Comparison of ENCODE assay signal across 9 cellular contexts in genomic region chr11:5245155-5245554, GRCh38. TPM values are rescaled to one million over a fixed set of nuclear protein-coding genes. Genes with fewer than 3 reads are reported as not detected.
"Had no signal": no experiment of that assay in that cellular context is flagged by ENCODE, and none has a peak within 500 bp of the region (broad histone marks: within the 10 kb centered on the region; RNA-seq: fewer than 3 reads in every experiment).

No MANE protein-coding gene starts in this region.

- DNase-seq: H9, HCEC 1CT, KG1 had no signal

- H2AFZ ChIP-seq: GM23338 had no signal

- H3K4me3 Mint-ChIP-seq: GM23338, H9, IgD-negative memory B cell had no signal

- H3K4me2 ChIP-seq: GM23338 had no signal

- ATAC-seq: GM23338 had no signal

- H3K4me1 Mint-ChIP-seq: GM23338, H9, IgD-negative memory B cell had no signal

- H3K4me3 ChIP-seq: GM23338 had no signal

- H3K9me3 Mint-ChIP-seq: GM23338, H9, IgD-negative memory B cell had no signal

- H3K27ac Mint-ChIP-seq: GM23338, H9, IgD-negative memory B cell had no signal

- FAIRE-seq: H1, H54, HTR-8/SVneo had no signal

RNA-seq across cellular contexts. Expression of gene HBG1, which starts 4.5 kb away (rescaled TPM):
- total RNA-seq: GM23338, H1, H9, HT-29 had no signal
- polyA plus RNA-seq: GM23338, IgD-negative memory B cell had no signal

RNA-seq across cellular contexts. Expression of gene HBG2, which starts 9.4 kb away (rescaled TPM):
- total RNA-seq: GM23338, H1, H9, HT-29 had no signal
- polyA plus RNA-seq: GM23338 had no signal

RNA-seq across cellular contexts. Expression of gene HBD, which starts 10.9 kb away (rescaled TPM):
- total RNA-seq: GM23338, H1, H9, HT-29 had no signal
- polyA plus RNA-seq: GM23338, H1, IgD-negative memory B cell had no signal

RNA-seq across cellular contexts. Expression of gene HBB, which starts 18.3 kb away (rescaled TPM):
- total RNA-seq: GM23338, H1, H9, HT-29 had no signal
- polyA plus RNA-seq: GM23338, H1 had no signal

RNA-seq across cellular contexts. Expression of gene HBE1, which starts 24.6 kb away (rescaled TPM):
- total RNA-seq: GM23338, H1, H9, HT-29 had no signal
- polyA plus RNA-seq: GM23338, IgD-negative memory B cell had no signal
